In the genomic region with DNA sequence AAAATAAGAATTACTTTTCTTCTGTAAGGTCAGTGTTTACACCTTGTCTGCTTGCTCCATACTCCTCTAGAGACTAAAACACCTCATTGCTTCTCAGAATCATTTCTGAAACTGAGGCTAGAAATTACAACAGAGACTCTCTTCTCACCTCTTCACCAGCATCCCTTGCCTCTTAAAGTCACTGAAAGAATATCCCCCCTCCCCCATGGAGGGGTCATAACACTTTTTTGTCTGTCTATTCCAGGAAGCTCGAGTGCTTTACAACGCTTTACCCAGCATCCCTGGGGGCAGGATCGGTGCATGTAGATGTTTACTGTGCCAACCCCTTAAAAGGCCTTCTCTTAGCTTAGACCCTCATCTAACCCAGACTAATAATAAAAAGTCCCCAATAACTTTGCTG, we compare ENCODE assay signal across 17 cellular contexts. TPM values are rescaled to one million over a fixed set of nuclear protein-coding genes. Genes with fewer than 3 reads are reported as not detected.
DNase-seq lines count a peak whose midpoint lies in the region; ATAC-seq and TF ChIP-seq lines count a peak whose summit lies in the region.
"Had no signal": no experiment of that assay in that cellular context is flagged by ENCODE, and none has a peak within 500 bp of the region (broad histone marks: within the 10 kb centered on the region; RNA-seq: fewer than 3 reads in every experiment).

No MANE protein-coding gene starts in this region.

- peak overlapping the region; percentile 56 for H3K4me3 Mint-ChIP-seq in activated CD8-positive, alpha-beta T cell treated with anti-CD3 and anti-CD28 coated beads for 36 hours
- H3K4me3 Mint-ChIP-seq in naive thymus-derived CD8-positive, alpha-beta T cell = peak overlapping the region; percentile 56 to 92 (median 83)
- H3K4me3 Mint-ChIP-seq: memory B cell, neural progenitor cell had no signal

- CTCF ChIA-PET in activated CD8-positive, alpha-beta T cell treated with anti-CD3 and anti-CD28 coated beads for 36 hours (lab: Charles Lee) = interaction anchor here (0.8 to 2.3 kb wide), 8 partner anchors 11 to 98 kb away, joined by 3 to 11 read pairs (median 4); no protein-coding TSS in a partner anchor

- intact Hi-C loops in activated CD8-positive, alpha-beta T cell treated with anti-CD3 and anti-CD28 coated beads for 36 hours (cut with micrococcal nuclease) = no loop called here

- H3K4me1 Mint-ChIP-seq in activated CD8-positive, alpha-beta T cell treated with anti-CD3 and anti-CD28 coated beads for 36 hours (ENCODE audit: low read depth) = peaks cover 90% of the 10 kb centered on the region
- peaks cover 50 to 98% (median 96%) of the 10 kb centered on the region in 4 donors for H3K4me1 Mint-ChIP-seq in naive thymus-derived CD8-positive, alpha-beta T cell
- H3K4me1 Mint-ChIP-seq: neural progenitor cell had no signal

- no peaks in the 10 kb centered on the region for H3K27me3 Mint-ChIP-seq in activated CD8-positive, alpha-beta T cell treated with anti-CD3 and anti-CD28 coated beads for 36 hours
- no peaks in the 10 kb centered on the region for H3K27me3 Mint-ChIP-seq in naive thymus-derived CD8-positive, alpha-beta T cell

- peaks cover 8% of the 10 kb centered on the region for H3K9me3 Mint-ChIP-seq in activated CD8-positive, alpha-beta T cell treated with anti-CD3 and anti-CD28 coated beads for 36 hours
- H3K9me3 Mint-ChIP-seq in naive thymus-derived CD8-positive, alpha-beta T cell = peaks cover 0 to 4% (median 0%) of the 10 kb centered on the region in 9 donors
- H3K9me3 Mint-ChIP-seq: memory B cell, neural progenitor cell had no signal

- DNase-seq in NK-92 treated with Interleukin-12 subunit alpha and Interleukin-12 subunit beta, amount 100 ng/mL, for 24 hours (lab: John Stamatoyannopoulos, UW) = peak; percentile 49
- no peak for DNase-seq in NK-92 (lab: John Stamatoyannopoulos, UW; ENCODE audit: unreplicated experiment)
- peak; percentile 80 for DNase-seq in activated CD8-positive, alpha-beta T cell treated with anti-CD3 and anti-CD28 coated beads for 36 hours
- DNase-seq in naive thymus-derived CD8-positive, alpha-beta T cell = peak in 1 of 10 donors; percentile 47
- no peak for DNase-seq in caudate nucleus (lab: John Stamatoyannopoulos, UW)
- no peak for DNase-seq in DMS53 (lab: John Stamatoyannopoulos, UW)
- DNase-seq in NOMO-1 treated with DMSO at 0.1 percent for 48 hours (lab: John Stamatoyannopoulos, UW; ENCODE audit: unreplicated experiment) = no peak
- DNase-seq: activated effector memory CD4-positive, alpha-beta T cell treated with anti-CD3 and anti-CD28 coated beads, Interleukin-2, amount 50 U/mL, for 16 hours; HCEC 1CT; heart left ventricle; islet precursor cell; NCI-H1048 had no signal

- peak; percentile 51 for ATAC-seq in GM18498 (IDR thresholded peaks at IDR 0.05; ENCODE audit: unreplicated experiment)
- ATAC-seq in activated CD8-positive, alpha-beta T cell treated with anti-CD3 and anti-CD28 coated beads for 36 hours = peak; percentile 85
- ATAC-seq in naive thymus-derived CD8-positive, alpha-beta T cell = peak; percentile 24 to 69
- ATAC-seq: heart left ventricle had no signal

- H3K27ac ChIP-seq in caudate nucleus (ENCODE audit: low read depth, low read length) = no peak overlapping the region
- H3K27ac ChIP-seq: 22Rv1, neural progenitor cell, RWPE1 had no signal

- peaks cover 65% of the 10 kb centered on the region for H3K36me3 Mint-ChIP-seq in activated CD8-positive, alpha-beta T cell treated with anti-CD3 and anti-CD28 coated beads for 36 hours (ENCODE audit: low read depth)
- H3K36me3 Mint-ChIP-seq in naive thymus-derived CD8-positive, alpha-beta T cell = peaks cover 0 to 16% (median 0%) of the 10 kb centered on the region in 3 donors
- H3K36me3 Mint-ChIP-seq: memory B cell, neural progenitor cell had no signal

- TF ChIP-seq CTCF in activated CD8-positive, alpha-beta T cell treated with anti-CD3 and anti-CD28 coated beads for 36 hours (IDR thresholded peaks at IDR 0.05) = no peak

- peak overlapping the region; percentile 98 for H3K27ac Mint-ChIP-seq in activated CD8-positive, alpha-beta T cell treated with anti-CD3 and anti-CD28 coated beads for 36 hours
- peak overlapping the region in 9 of 10 donors; percentile 94 to 100 (median 99) for H3K27ac Mint-ChIP-seq in naive thymus-derived CD8-positive, alpha-beta T cell
- H3K27ac Mint-ChIP-seq: memory B cell, neural progenitor cell had no signal

- POLR2A ChIA-PET in activated CD8-positive, alpha-beta T cell treated with anti-CD3 and anti-CD28 coated beads for 36 hours (lab: Charles Lee) = interaction anchor here (0.6 to 2.8 kb wide), 22 partner anchors 8 to 212 kb away, joined by 3 to 15 read pairs (median 3); no protein-coding TSS in a partner anchor
- POLR2A ChIA-PET in naive thymus-derived CD8-positive, alpha-beta T cell (lab: Charles Lee) = interaction anchor here (0.8 to 11.1 kb wide), 7 partner anchors 15 to 131 kb away, joined by 3 to 135 read pairs (median 3); a partner anchor contains a TSS

RNA-seq across cellular contexts. Expression of a gene that starts 29.0 kb away (rescaled TPM):
- 100 to 1,000 TPM; 193 to 194 TPM for total RNA-seq in activated CD8-positive, alpha-beta T cell treated with anti-CD3 and anti-CD28 coated beads for 36 hours
- total RNA-seq in naive thymus-derived CD8-positive, alpha-beta T cell = 100 to 1,000 TPM; 284 to 306 TPM
- polyA plus RNA-seq in naive thymus-derived CD8-positive, alpha-beta T cell = 100 to 1,000 TPM; 184 to 264 (median 209) TPM

Comparison
In these comparisons a context has a peak if more than half of its experiments do, and no peak if none do; other contexts are left out.
1. DNase-seq: peak in NK-92 treated with Interleukin-12 subunit alpha and Interleukin-12 subunit beta, amount 100 ng/mL, for 24 hours (single experiment) and activated CD8-positive, alpha-beta T cell treated with anti-CD3 and anti-CD28 coated beads for 36 hours (single experiment); none in NK-92 (single experiment), caudate nucleus (0 of 61), DMS53 (single experiment) and NOMO-1 treated with DMSO at 0.1 percent for 48 hours (single experiment).
2. Peak in every context shown above with its lines, with median percentiles within 50 percentile points of each other: ATAC-seq.